8 cellular contexts compared by ENCODE assay signal in genomic region chr5:136192526-136193395, GRCh38. TPM values are rescaled to one million over a fixed set of nuclear protein-coding genes. Genes with fewer than 3 reads are reported as not detected.
DNase-seq lines count a peak whose midpoint lies in the region; ATAC-seq and TF ChIP-seq lines count a peak whose summit lies in the region.

Gene SMIM32, minus strand, starts transcription at chr5:136193162. Its CDS starts 638 bp downstream, at chr5:136192524.

- intact Hi-C loops in right lobe of liver (cut with DNase I) (no loop called here), tibial artery (cut with DNase I; ENCODE audit: low total_unique reads) (loop anchor here (10.0 kb wide), 1 partner anchor 58 kb away; the partner anchor contains the start of gene SMAD5)

- H3K27ac ChIP-seq in right lobe of liver (no peak within 1 kb of the TSS), tibial artery (no peak within 1 kb of the TSS)

- TF ChIP-seq CTCF in choroid plexus epithelial cell (conservative IDR thresholded peaks at IDR 0.05; ENCODE audit: low read depth, low read length) (no peak), right lobe of liver (IDR thresholded peaks at IDR 0.05) (no peak), tibial artery (IDR thresholded peaks at IDR 0.05) (no peak)

- H3K4me3 ChIP-seq in choroid plexus epithelial cell (ENCODE audit: low read depth, low read length) (peak within 1 kb of the TSS; percentile 34), right lobe of liver (peak within 1 kb of the TSS; percentile 21 to 41 (median 40)), tibial artery (peak within 1 kb of the TSS; percentile 43 to 55)

- H3K27me3 ChIP-seq in right lobe of liver (peaks cover 0 to 7% of the 10 kb centered on the region in 2 donors), tibial artery (peaks cover 0 to 22% of the 10 kb centered on the region in 2 donors)

- no peak for TF ChIP-seq POLR2A in right lobe of liver (IDR thresholded peaks at IDR 0.05)

- no peaks in the 10 kb centered on the region for H3K9me3 ChIP-seq in right lobe of liver
- H3K9me3 ChIP-seq in tibial artery: no peaks in the 10 kb centered on the region

- ATAC-seq in right lobe of liver (peak; percentile 27 to 41 (median 38)), HG02798 (IDR thresholded peaks at IDR 0.05; ENCODE audit: poor library complexity, unreplicated experiment) (no peak)

- H3K36me3 ChIP-seq in right lobe of liver (no peaks in the 10 kb centered on the region), tibial artery (peaks cover 0 to 16% (median 13%) of the 10 kb centered on the region in 3 donors)

- DNase-seq in NCI-H82 (lab: John Stamatoyannopoulos, UW) (peak; percentile 11), NCI-H82 treated with DMSO at 0.1 percent for 48 hours (lab: John Stamatoyannopoulos, UW; ENCODE audit: unreplicated experiment) (no peak), choroid plexus epithelial cell (ENCODE audit: low read depth) (peak; percentile 9), right lobe of liver (peak in 2 of 3 donors; percentile 42 to 43), tibial artery (no peak), NCI-H1436 (lab: John Stamatoyannopoulos, UW) (no peak), COLO829 (ENCODE audit: low spot score) (no peak)

- H3K4me1 ChIP-seq in right lobe of liver (peaks cover 0 to 15% (median 0%) of the 10 kb centered on the region in 4 donors), tibial artery (peaks cover 0 to 39% (median 23%) of the 10 kb centered on the region in 4 donors)

- 0% methylated on average over 8 of the region's 82 CpGs for WGBS in right lobe of liver (ENCODE audit: insufficient coverage, low coverage, low lambda C conversion rate, missing lambda C conversion rate)

RNA-seq across cellular contexts. Expression of gene SMIM32, which starts in this region (rescaled TPM):
- total RNA-seq in right lobe of liver: 1 to 10 TPM in 1 of 6 experiments, under 1 TPM in 1, not detected in 4; 0.25 to 1.1 TPM

Comparison
In these comparisons a context has a peak if more than half of its experiments do, and no peak if none do; other contexts are left out.
1. DNase-seq: peak in NCI-H82 (single experiment), choroid plexus epithelial cell (single experiment) and right lobe of liver (2 of 3); none in NCI-H82 treated with DMSO at 0.1 percent for 48 hours (single experiment), tibial artery (0 of 2), NCI-H1436 (single experiment) and COLO829 (single experiment).
2. Peak in every context shown above with its lines, with median percentiles within 50 percentile points of each other: H3K4me3 ChIP-seq.